3 cellular contexts compared by ENCODE assay signal in genomic region chr12:1602706-1603105, GRCh38. TPM values are rescaled to one million over a fixed set of nuclear protein-coding genes. Genes with fewer than 3 reads are reported as not detected.
"Had no signal": no experiment of that assay in that cellular context is flagged by ENCODE, and none has a peak within 500 bp of the region (broad histone marks: within the 10 kb centered on the region; RNA-seq: fewer than 3 reads in every experiment).

No MANE protein-coding gene starts in this region.

RNA-seq across cellular contexts. Expression of gene WNT5B, which starts 26.3 kb away (rescaled TPM):
- total RNA-seq: body of pancreas, endothelial cell of umbilical vein, mononuclear cell had no signal
- polyA plus RNA-seq: endothelial cell of umbilical vein had no signal
